In genomic region chrX:21993265-21993664, GRCh38 we compare ENCODE assay signal across 11 cellular contexts. TPM values are rescaled to one million over a fixed set of nuclear protein-coding genes. Genes with fewer than 3 reads are reported as not detected.
DNase-seq lines count a peak whose midpoint lies in the region; ATAC-seq and TF ChIP-seq lines count a peak whose summit lies in the region.
"Had no signal": no experiment of that assay in that cellular context is flagged by ENCODE, and none has a peak within 500 bp of the region (broad histone marks: within the 10 kb centered on the region; RNA-seq: fewer than 3 reads in every experiment).

No MANE protein-coding gene starts in this region.

- H3K4me3 Mint-ChIP-seq in IgD-negative memory B cell = peak overlapping the region in 2 of 4 donors; percentile 4 to 16
- H3K4me3 Mint-ChIP-seq in activated naive CD4-positive, alpha-beta T cell treated with anti-CD3 and anti-CD28 coated beads, Interleukin-2, amount 10 ng/mL, durations not matched to agents 7 days and 5 days = no peak overlapping the region
- no peak overlapping the region for H3K4me3 Mint-ChIP-seq in immature natural killer cell

- H3K27me3 ChIP-seq in lower lobe of right lung (ENCODE audit: low read depth) = no peaks in the 10 kb centered on the region
- H3K27me3 ChIP-seq: gastrocnemius medialis had no signal

- H3K4me1 Mint-ChIP-seq in IgD-negative memory B cell (peaks cover 22 to 33% (median 28%) of the 10 kb centered on the region in 3 donors), immature natural killer cell (peaks cover 19 to 31% of the 10 kb centered on the region in 2 donors)
- H3K4me1 Mint-ChIP-seq in activated naive CD4-positive, alpha-beta T cell treated with anti-CD3 and anti-CD28 coated beads, Interleukin-2, amount 10 ng/mL, durations not matched to agents 7 days and 5 days = peaks cover 29% of the 10 kb centered on the region

- ATAC-seq in GM18858 (IDR thresholded peaks at IDR 0.05; ENCODE audit: unreplicated experiment) (peak; percentile 90), GM21825 (IDR thresholded peaks at IDR 0.05; ENCODE audit: unreplicated experiment) (peak; percentile 79), lower lobe of right lung (peak; percentile 53 to 86)
- ATAC-seq: activated naive CD4-positive, alpha-beta T cell treated with anti-CD3 and anti-CD28 coated beads, Interleukin-2, amount 50 U/mL, for 72 hours; gastrocnemius medialis had no signal

- TF ChIP-seq CTCF in lower lobe of right lung (IDR thresholded peaks at IDR 0.05) = no peak

- no peaks in the 10 kb centered on the region for H3K36me3 Mint-ChIP-seq in IgD-negative memory B cell
- peaks cover 31% of the 10 kb centered on the region for H3K36me3 Mint-ChIP-seq in activated naive CD4-positive, alpha-beta T cell treated with anti-CD3 and anti-CD28 coated beads, Interleukin-2, amount 10 ng/mL, durations not matched to agents 7 days and 5 days
- H3K36me3 Mint-ChIP-seq in immature natural killer cell = peaks cover 0 to 3% (median 0%) of the 10 kb centered on the region in 3 donors

- no peaks in the 10 kb centered on the region for H3K9me3 ChIP-seq in lower lobe of right lung
- H3K9me3 ChIP-seq: gastrocnemius medialis had no signal

- CTCF ChIA-PET in activated naive CD4-positive, alpha-beta T cell treated with anti-CD3 and anti-CD28 coated beads, Interleukin-2, amount 10 ng/mL, durations not matched to agents 7 days and 5 days (lab: Charles Lee) = no interaction called here

- peak overlapping the region; percentile 36 for H3K27ac ChIP-seq in lower lobe of right lung
- H3K27ac ChIP-seq: gastrocnemius medialis had no signal

- H3K27me3 Mint-ChIP-seq in IgD-negative memory B cell = no peaks in the 10 kb centered on the region
- H3K27me3 Mint-ChIP-seq in activated naive CD4-positive, alpha-beta T cell treated with anti-CD3 and anti-CD28 coated beads, Interleukin-2, amount 10 ng/mL, durations not matched to agents 7 days and 5 days = no peaks in the 10 kb centered on the region
- peaks cover 0 to 2% (median 2%) of the 10 kb centered on the region in 3 donors for H3K27me3 Mint-ChIP-seq in immature natural killer cell (ENCODE audit: low read depth in 3 of 3)

- intact Hi-C loops in lower lobe of right lung (cut with DNase I) = no loop called here

- no peaks in the 10 kb centered on the region for H3K36me3 ChIP-seq in lower lobe of right lung
- H3K36me3 ChIP-seq: gastrocnemius medialis had no signal

- DNase-seq in lower lobe of right lung (peak; percentile 60), NCI-H1417 (lab: John Stamatoyannopoulos, UW) (no peak), NK-92 (lab: John Stamatoyannopoulos, UW; ENCODE audit: unreplicated experiment) (no peak), immature natural killer cell (no peak)
- DNase-seq in activated naive CD4-positive, alpha-beta T cell treated with anti-CD3 and anti-CD28 coated beads, Interleukin-2, amount 10 ng/mL, durations not matched to agents 7 days and 5 days = no peak
- DNase-seq: NCI-H2171 had no signal

- H3K9me3 Mint-ChIP-seq in IgD-negative memory B cell = no peaks in the 10 kb centered on the region
- H3K9me3 Mint-ChIP-seq in activated naive CD4-positive, alpha-beta T cell treated with anti-CD3 and anti-CD28 coated beads, Interleukin-2, amount 10 ng/mL, durations not matched to agents 7 days and 5 days = no peaks in the 10 kb centered on the region
- no peaks in the 10 kb centered on the region for H3K9me3 Mint-ChIP-seq in immature natural killer cell
- H3K9me3 Mint-ChIP-seq: activated naive CD4-positive, alpha-beta T cell treated with anti-CD3 and anti-CD28 coated beads, Interleukin-2, amount 50 U/mL, for 72 hours had no signal

- no peaks in the 10 kb centered on the region for H3K4me1 ChIP-seq in lower lobe of right lung
- H3K4me1 ChIP-seq: gastrocnemius medialis had no signal

- H3K27ac Mint-ChIP-seq in IgD-negative memory B cell (peak overlapping the region; percentile 35 to 92 (median 76)), immature natural killer cell (no peak overlapping the region)
- no peak overlapping the region for H3K27ac Mint-ChIP-seq in activated naive CD4-positive, alpha-beta T cell treated with anti-CD3 and anti-CD28 coated beads, Interleukin-2, amount 10 ng/mL, durations not matched to agents 7 days and 5 days

- no peak overlapping the region for H3K4me3 ChIP-seq in lower lobe of right lung
- H3K4me3 ChIP-seq: gastrocnemius medialis had no signal

RNA-seq across cellular contexts. Expression of gene PHEX, which starts 38.9 kb away (rescaled TPM):
- polyA plus RNA-seq in IgD-negative memory B cell = 0.11 TPM
- 2.7 TPM for total RNA-seq in lower lobe of right lung
- polyA plus RNA-seq in immature natural killer cell = not detected

RNA-seq across cellular contexts. Expression of gene SMS, which starts 52.8 kb away (rescaled TPM):
- polyA plus RNA-seq in IgD-negative memory B cell = 53.0 TPM
- total RNA-seq in lower lobe of right lung = 53.7 TPM
- 10 to 100 TPM; 42.6 to 84.1 (median 55.7) TPM for polyA plus RNA-seq in immature natural killer cell

Comparison
In these comparisons a context has a peak if more than half of its experiments do, and no peak if none do; other contexts are left out.
1. H3K27ac Mint-ChIP-seq: peak in IgD-negative memory B cell (3 of 3); none in activated naive CD4-positive, alpha-beta T cell treated with anti-CD3 and anti-CD28 coated beads, Interleukin-2, amount 10 ng/mL, durations not matched to agents 7 days and 5 days (single experiment) and immature natural killer cell (0 of 6).
2. Peak in every context shown above with its lines, with median percentiles within 50 percentile points of each other: ATAC-seq.